ENCODE assay signal across 8 cellular contexts in the genomic region with DNA sequence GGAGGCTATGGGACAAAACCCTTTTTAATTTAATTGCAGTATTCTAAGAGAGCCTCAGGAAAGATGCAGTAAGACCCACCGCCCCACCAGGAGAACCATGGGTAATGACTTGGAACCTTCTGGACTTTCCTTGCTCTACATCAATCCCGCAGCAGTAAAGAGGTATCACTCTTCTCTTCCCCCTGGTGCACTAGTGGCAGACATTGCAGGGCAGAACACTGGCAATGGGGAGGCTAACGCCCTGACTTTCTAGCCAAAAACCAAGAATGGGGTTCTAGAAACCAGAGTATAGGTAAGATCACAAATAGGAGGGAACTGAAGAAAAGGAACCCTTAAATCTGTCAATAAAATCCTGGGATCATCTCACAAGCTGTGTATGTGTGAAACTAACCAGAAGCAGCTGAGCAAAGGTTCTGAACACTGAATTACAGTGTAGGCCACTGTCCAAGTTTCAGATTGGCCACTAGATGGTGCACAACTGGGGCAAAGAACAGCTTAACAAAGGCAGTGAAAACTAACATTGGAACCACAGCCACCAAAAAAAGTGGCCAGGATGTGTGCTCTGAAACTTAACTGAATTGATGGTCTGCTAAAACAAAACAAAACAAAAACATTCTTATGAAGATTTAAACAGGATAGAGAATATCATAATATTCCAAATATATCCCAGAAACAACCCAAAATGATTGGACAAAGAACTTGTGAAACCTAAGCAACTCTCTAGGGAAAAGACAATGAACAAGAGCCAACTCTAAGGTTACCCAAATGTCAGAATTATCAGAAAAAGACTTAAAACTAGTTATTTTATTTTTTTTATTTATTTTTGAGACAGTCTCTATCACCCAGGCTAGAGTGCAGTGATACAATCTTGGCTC. TPM values are rescaled to one million over a fixed set of nuclear protein-coding genes. Genes with fewer than 3 reads are reported as not detected.
DNase-seq lines count a peak whose midpoint lies in the region; ATAC-seq and TF ChIP-seq lines count a peak whose summit lies in the region.

No MANE protein-coding gene starts in this region.

- H3K9me3 ChIP-seq in CD4-positive, alpha-beta T cell (ENCODE audit: control insufficient read depth, low read length), result peaks cover 11% of the 10 kb centered on the region
- H3K9me3 ChIP-seq in neural cell (ENCODE audit: low read length), result no peaks in the 10 kb centered on the region

- no peak overlapping the region for H3K27ac ChIP-seq in CD4-positive, alpha-beta T cell (ENCODE audit: low read depth, low read length)
- H3K27ac ChIP-seq in neural cell (ENCODE audit: low read length), result no peak overlapping the region

- H3K9me2 ChIP-seq in neural cell (ENCODE audit: insufficient read depth, low read length), result no peaks in the 10 kb centered on the region

- no peaks in the 10 kb centered on the region for H4K20me1 ChIP-seq in neural cell (ENCODE audit: insufficient read depth)

- DNase-seq in CD4-positive, alpha-beta T cell, result peak in 3 of 10 experiments; percentile 8 to 18 (median 13)
- peak; percentile 58 for DNase-seq in LHCN-M2 (ENCODE audit: low read depth)
- DNase-seq in SW 1271 (lab: John Stamatoyannopoulos, UW), result peak; percentile 35 to 72
- DNase-seq in endothelial cell (ENCODE audit: low spot score), result peak; percentile 27
- DNase-seq in activated CD8-positive, alpha-beta memory T cell treated with anti-CD3 and anti-CD28 coated beads, Interleukin-2, amount 50 U/mL, for 48 hours, result no peak

- TF ChIP-seq CTCF in CD4-positive, alpha-beta T cell (IDR thresholded peaks at IDR 0.05), result peak; percentile 74
- TF ChIP-seq CTCF in endothelial cell (IDR thresholded peaks at IDR 0.05; ENCODE audit: unreplicated experiment), result peak; percentile 78
- peak; percentile 38 for TF ChIP-seq CTCF in neural cell (IDR thresholded peaks at IDR 0.05; ENCODE audit: poor library complexity, severe bottlenecking)

- peak; percentile 14 for TF ChIP-seq RAD21 in neural cell (conservative IDR thresholded peaks at IDR 0.05)

- no peak overlapping the region for H3K9ac ChIP-seq in neural cell (ENCODE audit: low read length)

- peaks cover 6% of the 10 kb centered on the region for H3K4me1 Mint-ChIP-seq in CD4-positive, alpha-beta T cell (ENCODE audit: low read depth)
- H3K4me1 Mint-ChIP-seq in endothelial cell (ENCODE audit: unreplicated experiment), result no peaks in the 10 kb centered on the region

- H3K36me3 ChIP-seq in neural cell (ENCODE audit: insufficient read depth, low read length), result no peaks in the 10 kb centered on the region

- H3K27me3 Mint-ChIP-seq in CD4-positive, alpha-beta T cell, result no peaks in the 10 kb centered on the region
- H3K27me3 Mint-ChIP-seq in endothelial cell (ENCODE audit: unreplicated experiment), result peaks cover 1% of the 10 kb centered on the region

- no peak overlapping the region for H2AFZ ChIP-seq in neural cell (ENCODE audit: low read depth, low read length)

- intact Hi-C loops in CD4-positive, alpha-beta T cell (cut with DNase I, micrococcal nuclease), result loop anchor here (5.0 to 10.0 kb wide), 5 partner anchors 64 to 1246 kb away; a partner anchor contains a TSS

- POLR2A ChIA-PET in CD4-positive, alpha-beta T cell (lab: Charles Lee), result interaction anchor here (1.0 kb wide), 1 partner anchor 121 kb away, joined by 3 read pairs; no protein-coding TSS in a partner anchor

- H3K4me2 ChIP-seq in neural cell (ENCODE audit: low read length), result no peak overlapping the region

- no peak overlapping the region for H3K4me3 Mint-ChIP-seq in CD4-positive, alpha-beta T cell
- peak overlapping the region; percentile 19 for H3K4me3 Mint-ChIP-seq in endothelial cell (ENCODE audit: unreplicated experiment)

- H3K27ac Mint-ChIP-seq in CD4-positive, alpha-beta T cell, result no peak overlapping the region
- H3K27ac Mint-ChIP-seq in endothelial cell (ENCODE audit: unreplicated experiment), result peak overlapping the region; percentile 17

- CTCF ChIA-PET in CD4-positive, alpha-beta T cell (lab: Charles Lee), result interaction anchor here (0.6 to 0.9 kb wide), 2 partner anchors 57 to 59 kb away, joined by 3 read pairs; no protein-coding TSS in a partner anchor

- H3K79me2 ChIP-seq in neural cell (replicated peaks; ENCODE audit: insufficient read depth, low read length), result no peaks in the 10 kb centered on the region

- ATAC-seq in CD4-positive, alpha-beta T cell (ENCODE audit: poor library complexity), result peak; percentile 69
- ATAC-seq in GM18868 (IDR thresholded peaks at IDR 0.05; ENCODE audit: unreplicated experiment) (peak; percentile 72), HG03457 (IDR thresholded peaks at IDR 0.05; ENCODE audit: unreplicated experiment) (no peak)

- no peaks in the 10 kb centered on the region for H3K27me3 ChIP-seq in CD4-positive, alpha-beta T cell (ENCODE audit: control insufficient read depth, insufficient read depth, low read length)
- H3K27me3 ChIP-seq in neural cell (ENCODE audit: insufficient read depth, low read depth, low read length), result no peaks in the 10 kb centered on the region

- no peaks in the 10 kb centered on the region for H3F3A ChIP-seq in neural cell (ENCODE audit: insufficient read depth, low read length, poor library complexity, severe bottlenecking)

- peaks cover 5% of the 10 kb centered on the region for H3K9me3 Mint-ChIP-seq in CD4-positive, alpha-beta T cell
- no peaks in the 10 kb centered on the region for H3K9me3 Mint-ChIP-seq in endothelial cell (ENCODE audit: unreplicated experiment)

- peaks cover 64% of the 10 kb centered on the region for H3K36me3 Mint-ChIP-seq in CD4-positive, alpha-beta T cell (ENCODE audit: low read depth)
- peaks cover 6% of the 10 kb centered on the region for H3K36me3 Mint-ChIP-seq in endothelial cell (ENCODE audit: low read depth, unreplicated experiment)

- no peak overlapping the region for H3K4me3 ChIP-seq in neural cell (ENCODE audit: low read length)

- TF ChIP-seq EP300 in neural cell (conservative IDR thresholded peaks at IDR 0.05; ENCODE audit: poor library complexity, severe bottlenecking), result no peak

TF ChIP-seq in neural cell, 6 proteins besides CTCF, POLR2A, EP300 and RAD21:
- TF ChIP-seq POLR2AphosphoS5 (IDR thresholded peaks at IDR 0.05) (no peak), SMC3 (conservative IDR thresholded peaks at IDR 0.05; ENCODE audit: poor library complexity) (peak; percentile 21), TAF1 (IDR thresholded peaks at IDR 0.05; ENCODE audit: low read depth) (no peak)

RNA-seq across cellular contexts. Expression of a gene that starts 6.6 kb away (rescaled TPM):
- total RNA-seq in CD4-positive, alpha-beta T cell, result under 1 TPM; 0.33 to 0.61 TPM
- total RNA-seq in LHCN-M2 (2014; rRNA removed) (3.0 and 3.1 TPM in 2 replicates), endothelial cell (ENCODE audit: unreplicated experiment) (2.1 TPM)
- polyA plus RNA-seq in LHCN-M2 (2012), result 1.5 TPM
- polyA plus RNA-seq in neural cell, result 3.3 and 5.3 TPM in 2 replicates
- 7.8 and 8.7 TPM in 2 replicates for polyA minus RNA-seq in neural cell
